9 cellular contexts compared by ENCODE assay signal in genomic region chr10:45593938-45594275, GRCh38.
A peak's percentile ranks its signal among the peaks of the same experiment; 100 is the strongest.
DNase-seq lines count a peak whose midpoint lies in the region; ATAC-seq and TF ChIP-seq lines count a peak whose summit lies in the region.
"Had no signal": no experiment of that assay in that cellular context is flagged by ENCODE, and none has a peak within 500 bp of the region (broad histone marks: within the 10 kb centered on the region; RNA-seq: fewer than 3 reads in every experiment).

No MANE protein-coding gene starts in this region.

- POLR2A ChIA-PET in naive thymus-derived CD8-positive, alpha-beta T cell (lab: Charles Lee): interaction anchor here (0.6 to 2.7 kb wide), 5 partner anchors 13 to 173 kb away, joined by 4 to 16 read pairs (median 6); no protein-coding TSS in a partner anchor

- peaks cover 0 to 2% (median 0%) of the 10 kb centered on the region in 5 donors for H3K27me3 Mint-ChIP-seq in naive thymus-derived CD8-positive, alpha-beta T cell

- no peak for ATAC-seq in naive thymus-derived CD8-positive, alpha-beta T cell
- ATAC-seq in HG03095 (IDR thresholded peaks at IDR 0.05; ENCODE audit: unreplicated experiment): no peak

- H3K27ac Mint-ChIP-seq in naive thymus-derived CD8-positive, alpha-beta T cell: peak overlapping the region; percentile 78 to 98 (median 94)

- peaks cover 0 to 17% (median 15%) of the 10 kb centered on the region in 3 donors for H3K36me3 Mint-ChIP-seq in naive thymus-derived CD8-positive, alpha-beta T cell

- H3K27me3 ChIP-seq in ACC112 (ENCODE audit: insufficient read depth, low read length): no peaks in the 10 kb centered on the region

- peaks cover 8% of the 10 kb centered on the region for H3K4me1 ChIP-seq in ACC112 (ENCODE audit: control insufficient read depth, insufficient read depth, low read length, unreplicated experiment)

- H3K27ac ChIP-seq in ACC112 (ENCODE audit: low read depth, low read length) (no peak overlapping the region), coronary artery (peak overlapping the region; percentile 50 to 78)

- peaks cover 0 to 5% (median 0%) of the 10 kb centered on the region in 9 donors for H3K9me3 Mint-ChIP-seq in naive thymus-derived CD8-positive, alpha-beta T cell

- H3K79me2 ChIP-seq in ACC112 (ENCODE audit: control insufficient read depth, insufficient read depth, low read length, unreplicated experiment): no peaks in the 10 kb centered on the region

- H2AFZ ChIP-seq in ACC112 (ENCODE audit: low read length, unreplicated experiment): peak overlapping the region; percentile 58

- no peaks in the 10 kb centered on the region for H3K36me3 ChIP-seq in ACC112 (ENCODE audit: insufficient read depth, low read length)

- H3K4me3 Mint-ChIP-seq in naive thymus-derived CD8-positive, alpha-beta T cell: peak overlapping the region; percentile 71 to 97 (median 94)

- peaks cover 20 to 48% (median 43%) of the 10 kb centered on the region in 4 donors for H3K4me1 Mint-ChIP-seq in naive thymus-derived CD8-positive, alpha-beta T cell

- DNase-seq in Jurkat, Clone E6-1 (ENCODE audit: low read depth, low spot score): no peak
- no peak for DNase-seq in coronary artery (ENCODE audit: low spot score)
- no peak for DNase-seq in naive thymus-derived CD8-positive, alpha-beta T cell
- no peak for DNase-seq in COLO668 (lab: John Stamatoyannopoulos, UW; ENCODE audit: unreplicated experiment)
- DNase-seq in activated effector memory CD4-positive, alpha-beta T cell treated with Interleukin-2 at 50 U/mL for 16 hours: no peak
- DNase-seq in SIG-M5 (lab: John Stamatoyannopoulos, UW): no peak
- DNase-seq: NCI-H187 had no signal

- H3K4me3 ChIP-seq in ACC112 (ENCODE audit: low read depth, low read length): peak overlapping the region; percentile 79
- H3K4me3 ChIP-seq in Jurkat, Clone E6-1 (ENCODE audit: low read length): peak overlapping the region; percentile 68
- H3K4me3 ChIP-seq in coronary artery: peak overlapping the region; percentile 84

- no peak for TF ChIP-seq CTCF in coronary artery (IDR thresholded peaks at IDR 0.05)
